In genomic region chr10:50067546-50068351, GRCh38 we compare ENCODE assay signal across 8 cellular contexts. TPM values are rescaled to one million over a fixed set of nuclear protein-coding genes. Genes with fewer than 3 reads are reported as not detected.
DNase-seq lines count a peak whose midpoint lies in the region; ATAC-seq, FAIRE-seq and TF ChIP-seq lines count a peak whose summit lies in the region.
"Not testable (repeated sequence)": the region's sequence is repeated elsewhere in the genome, so short reads cannot be mapped to it uniquely, and the experiment has no call there.

Gene WASHC2A (plus strand): TSS chr10:50067954. CDS start chr10:50068006, 52 bp downstream.

- H3K27ac ChIP-seq in heart left ventricle (peak within 1 kb of the TSS in 11 of 12 donors; percentile 69 to 83 (median 78)), tibial nerve (peak within 1 kb of the TSS; percentile 17 to 85 (median 58))

- not testable (repeated sequence) for H3K27me3 ChIP-seq in adipocyte (replicated peaks; ENCODE audit: control insufficient read depth, insufficient read depth, low read length); heart left ventricle; tibial nerve

- peak; percentile 18 to 88 for TF ChIP-seq EP300 in tibial nerve (IDR thresholded peaks at IDR 0.05)

- TF ChIP-seq POLR2A in GM12891 (IDR thresholded peaks at IDR 0.05; ENCODE audit: low read depth, low read length) = peak; percentile 44; the same call in 1 of the 2 replicates
- peak in 1 of 2 donors; percentile 35 for TF ChIP-seq POLR2A in heart left ventricle (IDR thresholded peaks at IDR 0.05)
- not testable (repeated sequence) for TF ChIP-seq POLR2A in tibial nerve (IDR thresholded peaks at IDR 0.05)

- not testable (repeated sequence) for TF ChIP-seq CTCF in heart left ventricle (IDR thresholded peaks at IDR 0.05); tibial nerve (IDR thresholded peaks at IDR 0.05)

- not testable (repeated sequence) for H3K9me3 ChIP-seq in adipocyte (ENCODE audit: control insufficient read depth, low read length); heart left ventricle; tibial nerve

- not testable (repeated sequence) for H3K4me1 ChIP-seq in adipocyte (ENCODE audit: control insufficient read depth, insufficient read depth, low read length)
- H3K4me1 ChIP-seq in heart left ventricle = peaks cover 0 to 14% (median 5%) of the 10 kb centered on the region in 12 donors
- peaks cover 0 to 14% (median 0%) of the 10 kb centered on the region in 4 donors for H3K4me1 ChIP-seq in tibial nerve

- H3K4me3 ChIP-seq in adipocyte (ENCODE audit: low read length) (peak within 1 kb of the TSS; percentile 82), heart left ventricle (peak within 1 kb of the TSS; percentile 63 to 90 (median 81)), tibial nerve (peak within 1 kb of the TSS; percentile 58 to 87 (median 63))

- FAIRE-seq in GM12891 (lab: Jason Lieb, UNC) = peak; percentile 98

- 0% methylated on average over 4 to 54 of the region's 73 CpGs for WGBS in heart left ventricle, 4 donors
- WGBS in tibial nerve, 2 donors = 0% methylated on average over 47 of the region's 73 CpGs; no CpG with 5 or more reads in 1 of the 2 donors

- peak; percentile 92 for ATAC-seq in HG02759 (IDR thresholded peaks at IDR 0.05; ENCODE audit: unreplicated experiment)
- peak; percentile 94 to 99 (median 99) for ATAC-seq in heart left ventricle

- H3K36me3 ChIP-seq in adipocyte (ENCODE audit: control insufficient read depth, insufficient read depth, low read length, severe bottlenecking); tibial nerve: not testable (repeated sequence)
- H3K36me3 ChIP-seq in heart left ventricle = peaks cover 0 to 15% (median 2%) of the 10 kb centered on the region in 9 donors

- H3K9ac ChIP-seq in adipocyte (ENCODE audit: low read length) = peak within 1 kb of the TSS; percentile 91

- intact Hi-C loops in heart left ventricle (cut with DNase I) = not testable (repeated sequence)

- peak; percentile 64 for DNase-seq in GM12891 (ENCODE audit: insufficient read length, low spot score)
- peak; percentile 47 for DNase-seq in NCI-H128 (lab: John Stamatoyannopoulos, UW; ENCODE audit: unreplicated experiment)
- DNase-seq in T-helper 1 cell = peak; percentile 79 to 95 (median 90)
- DNase-seq in adipocyte (ENCODE audit: low read depth) = peak; percentile 82
- DNase-seq in heart left ventricle = peak; percentile 91 to 96 (median 93)
- peak; percentile 81 for DNase-seq in pons (ENCODE audit: low spot score)
- peak; percentile 83 to 97 for DNase-seq in tibial nerve (ENCODE audit: low spot score in 2 of 2)

TF ChIP-seq in GM12891, 5 proteins besides CTCF, POLR2A, EP300 and RAD21:
- TF ChIP-seq POLR2AphosphoS5 (IDR thresholded peaks at IDR 0.05; ENCODE audit: low read depth, low read length) (peak; percentile 66), SPI1 (IDR thresholded peaks at IDR 0.05; ENCODE audit: low read depth, low read length) (peak; percentile 48), POU2F2 (IDR thresholded peaks at IDR 0.05; ENCODE audit: low read depth, low read length) (peak; percentile 59; the same call in 1 of the 2 replicates), PAX5 (IDR thresholded peaks at IDR 0.05; ENCODE audit: insufficient read depth, low read length, severe bottlenecking) (peak; percentile 55), TAF1 (IDR thresholded peaks at IDR 0.05; ENCODE audit: low read depth, low read length) (peak; percentile 71)

RNA-seq across cellular contexts. Expression of gene WASHC2A, which starts in this region (rescaled TPM):
- polyA plus RNA-seq in GM12891 (2012; ENCODE audit: low read depth, missing spikeins) = 16.6 TPM
- total RNA-seq in heart left ventricle = 10 to 100 TPM; 20.1 to 64.2 (median 36.7) TPM
- 10 to 100 TPM; 13.8 to 21.0 TPM for polyA plus RNA-seq in heart left ventricle
- total RNA-seq in tibial nerve = 10 to 100 TPM; 25.7 to 41.7 (median 37.8) TPM

Comparison
In these comparisons a context has a peak if more than half of its experiments do, and no peak if none do; other contexts are left out.
1. Peak in every context shown above with its lines: DNase-seq, ATAC-seq, H3K4me3 ChIP-seq and H3K27ac ChIP-seq.